ENCODE assay signal across 8 cellular contexts in genomic region chr2:130390460-130391057, GRCh38. TPM values are rescaled to one million over a fixed set of nuclear protein-coding genes. Genes with fewer than 3 reads are reported as not detected.
DNase-seq lines count a peak whose midpoint lies in the region; ATAC-seq and TF ChIP-seq lines count a peak whose summit lies in the region.

No MANE protein-coding gene starts in this region.

- H3K27ac Mint-ChIP-seq in activated T-cell treated with anti-CD3 and anti-CD28 coated beads, Interleukin-2, amount 50 U/mL, for 24 hours: no peak overlapping the region
- peak overlapping the region; percentile 92 for H3K27ac Mint-ChIP-seq in activated naive CD8-positive, alpha-beta T cell treated with anti-CD3 and anti-CD28 coated beads, Interleukin-2, amount 10 ng/mL, durations not matched to agents 7 days and 5 days

- DNase-seq in activated T-cell treated with anti-CD3 and anti-CD28 coated beads, Interleukin-2, amount 50 U/mL, for 24 hours: no peak
- DNase-seq in activated T-cell treated with anti-CD3 and anti-CD28 coated beads, Interleukin-2, amount 50 U/mL, for 1 hour: no peak
- no peak for DNase-seq in activated naive CD8-positive, alpha-beta T cell treated with anti-CD3 and anti-CD28 coated beads, Interleukin-2, amount 10 ng/mL, durations not matched to agents 7 days and 5 days
- DNase-seq in spleen: peak; percentile 89
- DNase-seq in KG1 (lab: John Stamatoyannopoulos, UW): no peak

- no peaks in the 10 kb centered on the region for H3K36me3 Mint-ChIP-seq in activated T-cell treated with anti-CD3 and anti-CD28 coated beads, Interleukin-2, amount 50 U/mL, for 24 hours (ENCODE audit: low read depth)
- H3K36me3 Mint-ChIP-seq in activated naive CD8-positive, alpha-beta T cell treated with anti-CD3 and anti-CD28 coated beads, Interleukin-2, amount 10 ng/mL, durations not matched to agents 7 days and 5 days: peaks cover 6% of the 10 kb centered on the region

- POLR2A ChIA-PET in activated naive CD8-positive, alpha-beta T cell treated with anti-CD3 and anti-CD28 coated beads, Interleukin-2, amount 10 ng/mL, durations not matched to agents 7 days and 5 days (lab: Charles Lee): interaction anchor here (1.4 to 3.0 kb wide), 4 partner anchors 12 to 49 kb away, joined by 4 to 19 read pairs (median 10); partner anchors contain the start of gene IMP4

- ATAC-seq in HG03354 (IDR thresholded peaks at IDR 0.05; ENCODE audit: poor library complexity, severe bottlenecking, unreplicated experiment): peak; percentile 24
- peak; percentile 9 for ATAC-seq in activated naive CD8-positive, alpha-beta T cell treated with anti-CD3 and anti-CD28 coated beads, Interleukin-2, amount 10 ng/mL, durations not matched to agents 7 days and 5 days (ENCODE audit: low read depth)
- ATAC-seq in GM21360 (IDR thresholded peaks at IDR 0.05; ENCODE audit: unreplicated experiment): no peak

- no peak for TF ChIP-seq CTCF in spleen (IDR thresholded peaks at IDR 0.05 in 8 of 11, conservative IDR thresholded peaks at IDR 0.05 in 3 of 11)

- H3K36me3 ChIP-seq in iPS-20b (ENCODE audit: insufficient read depth, low read depth, low read length) (no peaks in the 10 kb centered on the region), spleen (peaks cover 0 to 4% (median 0%) of the 10 kb centered on the region in 6 donors)

- H3K4me3 ChIP-seq in iPS-20b (ENCODE audit: low read length): peak overlapping the region; percentile 79
- peak overlapping the region; percentile 55 to 74 (median 62) for H3K4me3 ChIP-seq in spleen

- H3K4me1 ChIP-seq in iPS-20b (ENCODE audit: insufficient read depth, low read length) (peaks cover 13% of the 10 kb centered on the region), spleen (peaks cover 20 to 71% (median 58%) of the 10 kb centered on the region in 6 donors)

- peak overlapping the region; percentile 81 for H3K4me3 Mint-ChIP-seq in activated T-cell treated with anti-CD3 and anti-CD28 coated beads, Interleukin-2, amount 50 U/mL, for 24 hours
- peak overlapping the region; percentile 93 for H3K4me3 Mint-ChIP-seq in activated naive CD8-positive, alpha-beta T cell treated with anti-CD3 and anti-CD28 coated beads, Interleukin-2, amount 10 ng/mL, durations not matched to agents 7 days and 5 days

- H3K27me3 Mint-ChIP-seq in activated T-cell treated with anti-CD3 and anti-CD28 coated beads, Interleukin-2, amount 50 U/mL, for 24 hours: peaks cover 15% of the 10 kb centered on the region
- H3K27me3 Mint-ChIP-seq in activated naive CD8-positive, alpha-beta T cell treated with anti-CD3 and anti-CD28 coated beads, Interleukin-2, amount 10 ng/mL, durations not matched to agents 7 days and 5 days: peaks cover 6% of the 10 kb centered on the region

- intact Hi-C loops in spleen (cut with DNase I; ENCODE audit: low total_unique reads): no loop called here

- H3K27ac ChIP-seq in iPS-20b (ENCODE audit: low read length): no peak overlapping the region
- H3K27ac ChIP-seq in spleen: peak overlapping the region; percentile 86 to 94 (median 88)

- H3K9me3 ChIP-seq in iPS-20b (ENCODE audit: insufficient read depth, low read depth, low read length) (no peaks in the 10 kb centered on the region), spleen (no peaks in the 10 kb centered on the region)

- H3K9ac ChIP-seq in iPS-20b (ENCODE audit: low read depth, low read length): no peak overlapping the region

- peaks cover 15% of the 10 kb centered on the region for H3K4me1 Mint-ChIP-seq in activated T-cell treated with anti-CD3 and anti-CD28 coated beads, Interleukin-2, amount 50 U/mL, for 24 hours (ENCODE audit: low read depth)
- peaks cover 4% of the 10 kb centered on the region for H3K4me1 Mint-ChIP-seq in activated naive CD8-positive, alpha-beta T cell treated with anti-CD3 and anti-CD28 coated beads, Interleukin-2, amount 10 ng/mL, durations not matched to agents 7 days and 5 days

- TF ChIP-seq POLR2A in spleen (IDR thresholded peaks at IDR 0.05): no peak

- WGBS in spleen, 5 donors: 26 to 49% (median 40%) methylated on average over 9 to 16 of the region's 16 CpGs

- no peaks in the 10 kb centered on the region for H3K9me3 Mint-ChIP-seq in activated T-cell treated with anti-CD3 and anti-CD28 coated beads, Interleukin-2, amount 50 U/mL, for 24 hours
- H3K9me3 Mint-ChIP-seq in activated naive CD8-positive, alpha-beta T cell treated with anti-CD3 and anti-CD28 coated beads, Interleukin-2, amount 10 ng/mL, durations not matched to agents 7 days and 5 days: no peaks in the 10 kb centered on the region

- H3K27me3 ChIP-seq in iPS-20b (ENCODE audit: insufficient read depth, low read length) (peaks cover 14% of the 10 kb centered on the region), spleen (replicated peaks in 1 of 7) (no peaks in the 10 kb centered on the region)

RNA-seq across cellular contexts. Expression of gene PTPN18, which starts 34.7 kb away (rescaled TPM):
- total RNA-seq in activated naive CD8-positive, alpha-beta T cell treated with anti-CD3 and anti-CD28 coated beads, Interleukin-2, amount 10 ng/mL, durations not matched to agents 7 days and 5 days: 10 to 100 TPM; 57.7 to 64.5 TPM
- 100 to 1,000 TPM in 6 of 7 donors, 10 to 100 TPM in 1; 79.5 to 132 (median 109) TPM for total RNA-seq in spleen
- polyA plus RNA-seq in spleen: 100 to 1,000 TPM in 1 of 3 donors, 10 to 100 TPM in 2; 75.9 to 129 (median 98.2) TPM

RNA-seq across cellular contexts. Expression of gene IMP4, which starts 47.9 kb away (rescaled TPM):
- total RNA-seq in activated naive CD8-positive, alpha-beta T cell treated with anti-CD3 and anti-CD28 coated beads, Interleukin-2, amount 10 ng/mL, durations not matched to agents 7 days and 5 days: 10 to 100 TPM; 64.9 to 65.8 TPM
- total RNA-seq in spleen: 10 to 100 TPM; 50.2 to 82.0 (median 63.4) TPM
- polyA plus RNA-seq in spleen: 10 to 100 TPM; 77.4 to 85.0 (median 82.5) TPM
